Comparison of ENCODE assay signal across 20 cellular contexts in the genomic region with DNA sequence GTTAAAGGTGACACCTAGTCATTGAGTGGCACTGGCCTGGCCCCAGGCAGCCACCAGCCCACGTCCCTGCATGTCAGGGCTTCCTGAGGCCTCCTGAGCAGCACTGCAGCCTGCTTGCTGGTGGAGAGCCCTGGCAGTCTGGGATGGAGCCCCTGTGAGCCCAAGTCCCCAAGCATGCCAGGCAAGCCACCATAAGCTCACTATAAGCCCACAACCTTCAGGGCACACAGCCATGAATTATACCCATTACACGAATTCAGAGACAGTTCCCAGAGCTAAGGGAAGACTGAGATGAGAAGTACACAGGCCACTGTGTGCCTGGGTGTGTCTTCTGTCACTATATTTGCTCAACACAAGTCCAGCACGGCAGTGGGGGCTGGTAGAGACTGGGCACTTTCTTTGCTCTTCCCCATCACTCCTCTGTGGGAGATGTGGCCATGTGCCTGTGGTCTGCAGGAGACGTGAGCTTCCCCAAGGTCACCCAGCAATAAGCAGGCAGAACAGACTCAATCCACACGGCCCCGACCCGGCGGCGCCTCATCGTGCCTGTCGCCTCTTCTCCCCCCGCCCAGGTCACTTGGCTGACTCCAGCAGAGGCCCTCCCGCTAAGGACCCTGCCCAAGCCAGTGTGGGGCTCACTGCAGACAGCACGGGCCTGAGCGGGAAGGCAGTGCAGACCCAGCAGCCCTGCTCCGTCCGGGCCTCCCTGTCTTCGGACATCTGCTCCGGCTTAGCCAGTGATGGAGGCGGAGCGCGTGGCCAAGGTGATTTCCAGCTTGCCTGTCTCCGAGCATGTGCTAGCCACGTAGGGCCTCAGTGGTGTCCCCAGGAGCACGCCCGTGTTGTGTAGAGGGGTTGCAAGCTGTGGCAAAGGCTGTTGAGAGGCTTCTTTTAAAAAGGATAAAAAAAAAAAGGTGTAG.
DNase-seq lines count a peak whose midpoint lies in the region; ATAC-seq, FAIRE-seq and TF ChIP-seq lines count a peak whose summit lies in the region.
"Had no signal": no experiment of that assay in that cellular context is flagged by ENCODE, and none has a peak within 500 bp of the region (broad histone marks: within the 10 kb centered on the region; RNA-seq: fewer than 3 reads in every experiment).

No MANE protein-coding gene starts in this region.

- no peak overlapping the region for H2AFZ ChIP-seq in OCI-LY7 (ENCODE audit: low read length)

- H3K27ac ChIP-seq in OCI-LY7 (ENCODE audit: low read depth, low read length, poor library complexity, severe bottlenecking) (peak overlapping the region; percentile 51), small intestine (ENCODE audit: low read depth in 1 of 2, low read length in 1 of 2) (peak overlapping the region; percentile 25 to 79)
- H3K27ac ChIP-seq: breast epithelium, foreskin keratinocyte had no signal

- intact Hi-C loops in OCI-LY7 (cut with micrococcal nuclease; ENCODE audit: unreplicated experiment), result no loop called here

- no peaks in the 10 kb centered on the region for H3K9me2 ChIP-seq in OCI-LY7 (ENCODE audit: insufficient read depth, low read length)

- peak overlapping the region; percentile 31; the same call in 1 of the 2 replicates for H3K4me2 ChIP-seq in OCI-LY7 (ENCODE audit: low read length)

- no peak overlapping the region for H3K4me3 ChIP-seq in OCI-LY7 (ENCODE audit: low read depth, low read length, poor library complexity, severe bottlenecking)
- H3K4me3 ChIP-seq in small intestine (ENCODE audit: low read depth in 1 of 2, low read length in 2 of 2), result no peak overlapping the region
- H3K4me3 ChIP-seq: breast epithelium, HAP-1, tibial nerve had no signal

- CTCF ChIA-PET in OCI-LY7 (lab: Charles Lee; ENCODE audit: unreplicated experiment), result interaction anchor here (1.0 kb wide), 1 partner anchor 10 kb away, joined by 4 read pairs; no protein-coding TSS in a partner anchor

- H3K36me3 ChIP-seq in OCI-LY7 (ENCODE audit: insufficient read depth, low read length), result peaks cover 35% of the 10 kb centered on the region
- H3K36me3 ChIP-seq in small intestine (ENCODE audit: control insufficient read depth in 2 of 2, insufficient read depth in 2 of 2, low read length in 2 of 2), result no peaks in the 10 kb centered on the region
- H3K36me3 ChIP-seq: breast epithelium, tibial nerve had no signal

- no peaks in the 10 kb centered on the region for H4K20me1 ChIP-seq in OCI-LY7 (ENCODE audit: insufficient read depth, low read length)

- in situ Hi-C loops in ACHN (cut with HindIII; ENCODE audit: low pct_ligation_motif_present, low pct_unique_long_range_greater_than_20kb, low sequenced_read_pairs), result no loop called here

- H3K9me3 ChIP-seq in OCI-LY7 (ENCODE audit: low read length) (no peaks in the 10 kb centered on the region), small intestine (ENCODE audit: control insufficient read depth, low read depth) (no peaks in the 10 kb centered on the region)
- H3K9me3 ChIP-seq: breast epithelium, HAP-1, tibial nerve had no signal

- 32 to 71% (median 50%) methylated on average over 26 of the region's 26 CpGs for WGBS in small intestine, 3 donors

- no peaks in the 10 kb centered on the region for H3K79me2 ChIP-seq in OCI-LY7 (ENCODE audit: insufficient read depth, low read depth, low read length)

- POLR2A ChIA-PET in OCI-LY7 (lab: Charles Lee), result interaction anchor here (0.9 to 1.6 kb wide), 4 partner anchors 11 to 34 kb away, joined by 4 to 8 read pairs (median 6); no protein-coding TSS in a partner anchor

- no peak for FAIRE-seq in small intestine (lab: Jason Lieb, UNC)
- FAIRE-seq: A204.1, G401.6 had no signal

- no peaks in the 10 kb centered on the region for H3K27me3 ChIP-seq in small intestine (ENCODE audit: control insufficient read depth in 2 of 2, insufficient read depth in 2 of 2, low read length in 2 of 2)
- H3K27me3 ChIP-seq: breast epithelium had no signal

- ATAC-seq in HG02884 (IDR thresholded peaks at IDR 0.05; ENCODE audit: unreplicated experiment), result no peak
- ATAC-seq: activated CD4-positive, alpha-beta T cell treated with anti-CD3 and anti-CD28 coated beads for 36 hours; CD8-positive, alpha-beta T cell; foreskin keratinocyte had no signal

- H3K4me1 ChIP-seq in OCI-LY7 (ENCODE audit: insufficient read depth, low read length, poor library complexity, severe bottlenecking) (peaks cover 86% of the 10 kb centered on the region), small intestine (ENCODE audit: control insufficient read depth in 2 of 2, insufficient read depth in 1 of 2, low read depth in 1 of 2, low read length in 1 of 2) (peaks cover 0 to 10% of the 10 kb centered on the region in 2 donors)
- H3K4me1 ChIP-seq: breast epithelium, foreskin keratinocyte, HAP-1 had no signal

- DNase-seq in SHP77 treated with DMSO at 0.1 percent for 48 hours (lab: John Stamatoyannopoulos, UW), result peak; percentile 42
- DNase-seq in SHP77 (lab: John Stamatoyannopoulos, UW), result no peak
- DNase-seq in OCI-LY7 (ENCODE audit: low spot score), result no peak
- peak; percentile 40 for DNase-seq in islet precursor cell
- DNase-seq in small intestine, result peak; percentile 78
- DNase-seq in ACHN, result no peak
- no peak for DNase-seq in NCI-H146 (lab: John Stamatoyannopoulos, UW)
- DNase-seq: activated CD4-positive, alpha-beta T cell treated with anti-CD3 and anti-CD28 coated beads for 36 hours; activated naive CD8-positive, alpha-beta T cell treated with anti-CD3 and anti-CD28 coated beads for 36 hours; activated T-cell treated with anti-CD3 and anti-CD28 coated beads, Interleukin-2, amount 50 U/mL, for 1 hour; CD8-positive, alpha-beta T cell; foreskin keratinocyte; immature natural killer cell; stimulated activated CD4-positive, alpha-beta T cell treated with anti-CD3 and anti-CD28 coated beads, Interleukin-4, amount 100 ng/mL, for 4 hours had no signal

- BruUV-seq in OCI-LY7 (replicated peaks; lab: Mats Ljungman, UMichigan), result no TSS peak

- TF ChIP-seq CTCF in OCI-LY7 (conservative IDR thresholded peaks at IDR 0.05; ENCODE audit: low read length), result no peak

Comparison
In these comparisons a context has a peak if more than half of its experiments do, and no peak if none do; other contexts are left out.
1. DNase-seq: peak in SHP77 treated with DMSO at 0.1 percent for 48 hours (single experiment), islet precursor cell (single experiment) and small intestine (single experiment); none in SHP77 (0 of 2), OCI-LY7 (single experiment), ACHN (single experiment) and NCI-H146 (single experiment).